Comparison of ENCODE assay signal across 11 cellular contexts in genomic region chr9:78314953-78315870, GRCh38. TPM values are rescaled to one million over a fixed set of nuclear protein-coding genes. Genes with fewer than 3 reads are reported as not detected.
DNase-seq lines count a peak whose midpoint lies in the region; ATAC-seq and TF ChIP-seq lines count a peak whose summit lies in the region.
"Had no signal": no experiment of that assay in that cellular context is flagged by ENCODE, and none has a peak within 500 bp of the region (broad histone marks: within the 10 kb centered on the region; RNA-seq: fewer than 3 reads in every experiment).

No MANE protein-coding gene starts in this region.

- peaks cover 3% of the 10 kb centered on the region for H3K4me1 Mint-ChIP-seq in activated naive CD4-positive, alpha-beta T cell treated with anti-CD3 and anti-CD28 coated beads for 36 hours (ENCODE audit: low read depth)
- peaks cover 8% of the 10 kb centered on the region; the same call in 1 of the 2 replicates for H3K4me1 Mint-ChIP-seq in WTC11
- H3K4me1 Mint-ChIP-seq: memory B cell had no signal

- TF ChIP-seq CTCF in WTC11 (IDR thresholded peaks at IDR 0.05) (no peak), fibroblast of mammary gland (conservative IDR thresholded peaks at IDR 0.05; ENCODE audit: control insufficient read depth, insufficient read depth, low read depth, low read length) (no peak)

- H3K36me3 Mint-ChIP-seq in activated naive CD4-positive, alpha-beta T cell treated with anti-CD3 and anti-CD28 coated beads, Interleukin-2, amount 50 U/mL, for 72 hours = peaks cover 52 to 67% of the 10 kb centered on the region in 2 donors
- peaks cover 82% of the 10 kb centered on the region for H3K36me3 Mint-ChIP-seq in activated naive CD4-positive, alpha-beta T cell treated with anti-CD3 and anti-CD28 coated beads for 36 hours (ENCODE audit: low read depth)
- peaks cover 87% of the 10 kb centered on the region for H3K36me3 Mint-ChIP-seq in WTC11

- no peak for ATAC-seq in activated naive CD4-positive, alpha-beta T cell treated with anti-CD3 and anti-CD28 coated beads, Interleukin-2, amount 50 U/mL, for 72 hours
- ATAC-seq in WTC11 = no peak
- ATAC-seq in activated CD4-positive, CD25-positive, alpha-beta regulatory T cell treated with anti-CD3 and anti-CD28 coated beads, Interleukin-2, amount 50 U/mL, for 24 hours = no peak

- no peak for DNase-seq in activated naive CD4-positive, alpha-beta T cell treated with anti-CD3 and anti-CD28 coated beads, Interleukin-2, amount 50 U/mL, for 72 hours (ENCODE audit: low spot score in 2 of 2)
- no peak for DNase-seq in activated naive CD4-positive, alpha-beta T cell treated with anti-CD3 and anti-CD28 coated beads for 36 hours
- DNase-seq in WTC11 (ENCODE audit: low spot score) (no peak), fibroblast of mammary gland (ENCODE audit: low read depth) (peak; percentile 33), NCI-H446 (lab: John Stamatoyannopoulos, UW) (no peak), 8988T (no peak)
- DNase-seq: activated T-cell treated with anti-CD3 and anti-CD28 coated beads, Interleukin-2, amount 50 U/mL, for 1 hour; NK-92 treated with Interleukin-12 subunit alpha and Interleukin-12 subunit beta, amount 100 ng/mL, for 24 hours had no signal

- peak overlapping the region; percentile 39 to 74 for H3K27ac Mint-ChIP-seq in activated naive CD4-positive, alpha-beta T cell treated with anti-CD3 and anti-CD28 coated beads, Interleukin-2, amount 50 U/mL, for 72 hours
- no peak overlapping the region for H3K27ac Mint-ChIP-seq in activated naive CD4-positive, alpha-beta T cell treated with anti-CD3 and anti-CD28 coated beads for 36 hours
- H3K27ac Mint-ChIP-seq in WTC11 = peak overlapping the region; percentile 94
- H3K27ac Mint-ChIP-seq: memory B cell had no signal

- intact Hi-C loops in activated naive CD4-positive, alpha-beta T cell treated with anti-CD3 and anti-CD28 coated beads for 36 hours (cut with micrococcal nuclease) = no loop called here

- H3K27ac ChIP-seq in temporal lobe (ENCODE audit: low read depth, low read length) = peak overlapping the region; percentile 38

- no peaks in the 10 kb centered on the region for H3K27me3 Mint-ChIP-seq in activated naive CD4-positive, alpha-beta T cell treated with anti-CD3 and anti-CD28 coated beads for 36 hours (ENCODE audit: low read depth)
- no peaks in the 10 kb centered on the region for H3K27me3 Mint-ChIP-seq in WTC11 (ENCODE audit: low read depth)
- H3K27me3 Mint-ChIP-seq: memory B cell had no signal

- no peak overlapping the region for H3K4me3 ChIP-seq in fibroblast of mammary gland (ENCODE audit: control insufficient read depth, low read depth, low read length)

- POLR2A ChIA-PET in WTC11 (lab: Charles Lee) = interaction anchor here (0.7 to 2.8 kb wide), 3 partner anchors 9 to 53 kb away, joined by 3 to 16 read pairs (median 8); partner anchors contain the start of gene PSAT1

- H3K4me3 Mint-ChIP-seq in activated naive CD4-positive, alpha-beta T cell treated with anti-CD3 and anti-CD28 coated beads for 36 hours = no peak overlapping the region
- no peak overlapping the region for H3K4me3 Mint-ChIP-seq in WTC11
- H3K4me3 Mint-ChIP-seq: memory B cell had no signal

- CTCF ChIA-PET in activated naive CD4-positive, alpha-beta T cell treated with anti-CD3 and anti-CD28 coated beads for 36 hours (lab: Charles Lee) = interaction anchor here (0.5 kb wide), 1 partner anchor 21 kb away, joined by 3 read pairs; no protein-coding TSS in a partner anchor
- CTCF ChIA-PET in WTC11 (lab: Charles Lee) = interaction anchor here (0.7 kb wide), 1 partner anchor 54 kb away, joined by 3 read pairs; no protein-coding TSS in a partner anchor

- H3K9me3 Mint-ChIP-seq in activated naive CD4-positive, alpha-beta T cell treated with anti-CD3 and anti-CD28 coated beads, Interleukin-2, amount 50 U/mL, for 72 hours = peaks cover 5 to 6% of the 10 kb centered on the region in 2 donors
- no peaks in the 10 kb centered on the region for H3K9me3 Mint-ChIP-seq in activated naive CD4-positive, alpha-beta T cell treated with anti-CD3 and anti-CD28 coated beads for 36 hours
- H3K9me3 Mint-ChIP-seq in WTC11 = no peaks in the 10 kb centered on the region

TF ChIP-seq in WTC11, 78 proteins besides CTCF, POLR2A, EP300 and RAD21:
- no peak for TF ChIP-seq E2F5 (CRISPR knock-in tag; IDR thresholded peaks at IDR 0.05)
- TF ChIP-seq NR2C2 (CRISPR knock-in tag; IDR thresholded peaks at IDR 0.05) = no peak
- no peak for TF ChIP-seq ZNF423 (CRISPR knock-in tag; IDR thresholded peaks at IDR 0.05)
- TF ChIP-seq CREB1 (CRISPR knock-in tag; IDR thresholded peaks at IDR 0.05) = 0 out of 2 replicates have a peak, but pooled peaks have one; percentile 7
- TF ChIP-seq FOXP1 (CRISPR knock-in tag; IDR thresholded peaks at IDR 0.05; ENCODE audit: borderline replicate concordance) = 0 out of 2 replicates have a peak, but pooled peaks have one; percentile 40
- no peak for TF ChIP-seq NFE2L1 (CRISPR knock-in tag; IDR thresholded peaks at IDR 0.05)
TF ChIP-seq in WTC11: peak in this region for 2.

RNA-seq across cellular contexts. Expression of gene PSAT1, which starts 18.3 kb away (rescaled TPM):
- 10 to 100 TPM; 57.6 to 93.6 TPM for total RNA-seq in activated naive CD4-positive, alpha-beta T cell treated with anti-CD3 and anti-CD28 coated beads, Interleukin-2, amount 50 U/mL, for 72 hours
- 100 to 1,000 TPM; 235 to 240 TPM for total RNA-seq in activated naive CD4-positive, alpha-beta T cell treated with anti-CD3 and anti-CD28 coated beads for 36 hours
- total RNA-seq in WTC11 (2021) = 169 to 240 TPM (median 173 TPM) in 3 replicates
- total RNA-seq in temporal lobe = 41.6 TPM
